ENCODE assay signal across 8 cellular contexts in genomic region chr16:89507834-89508590, GRCh38. TPM values are rescaled to one million over a fixed set of nuclear protein-coding genes. Genes with fewer than 3 reads are reported as not detected.
DNase-seq lines count a peak whose midpoint lies in the region; ATAC-seq and TF ChIP-seq lines count a peak whose summit lies in the region.

Gene SPG7, plus strand, starts transcription at chr16:89508403. Its CDS starts 15 bp downstream, at chr16:89508418.

- H3K4me2 ChIP-seq in GM23338 (peak within 1 kb of the TSS; percentile 96), neural progenitor cell (peak within 1 kb of the TSS; percentile 88)

- no peak for TF ChIP-seq CTCF in GM23338 (conservative IDR thresholded peaks at IDR 0.05; ENCODE audit: low read depth in 2 of 2)
- no peak for TF ChIP-seq CTCF in foreskin fibroblast (IDR thresholded peaks at IDR 0.05; ENCODE audit: low read depth, low read length)
- no peak for TF ChIP-seq CTCF in neural progenitor cell (IDR thresholded peaks at IDR 0.05)

- peaks cover 14% of the 10 kb centered on the region for H4K20me1 ChIP-seq in GM23338 (replicated peaks; ENCODE audit: insufficient read depth)
- peaks cover 39% of the 10 kb centered on the region for H4K20me1 ChIP-seq in neural progenitor cell (ENCODE audit: low read depth)

- H3F3A ChIP-seq in GM23338 (replicated peaks; ENCODE audit: low read depth) (peaks cover 12% of the 10 kb centered on the region; the same call in 1 of the 2 replicates), neural progenitor cell (ENCODE audit: low read depth) (peaks cover 14% of the 10 kb centered on the region)

- peak within 1 kb of the TSS; percentile 78; the same call in 1 of the 2 replicates for H3K27ac ChIP-seq in GM23338 (ENCODE audit: low read depth)
- peak within 1 kb of the TSS; percentile 72 for H3K27ac ChIP-seq in neural progenitor cell
- H3K27ac ChIP-seq in stomach smooth muscle (ENCODE audit: low read length): peak within 1 kb of the TSS; percentile 77

- peak within 1 kb of the TSS; percentile 74 for H3K4me3 ChIP-seq in GM23338
- peak within 1 kb of the TSS; percentile 88 to 95 for H3K4me3 ChIP-seq in foreskin fibroblast (ENCODE audit: low read depth in 1 of 2, low read length in 2 of 2)
- H3K4me3 ChIP-seq in neural progenitor cell: peak within 1 kb of the TSS; percentile 99
- H3K4me3 ChIP-seq in stomach smooth muscle (ENCODE audit: low read length in 2 of 2): peak within 1 kb of the TSS; percentile 85 to 88

- H3K9me2 ChIP-seq in GM23338 (ENCODE audit: insufficient read depth): no peaks in the 10 kb centered on the region

- no peaks in the 10 kb centered on the region for H3K9me3 ChIP-seq in neural progenitor cell (ENCODE audit: low read depth)
- H3K9me3 ChIP-seq in stomach smooth muscle (ENCODE audit: control insufficient read depth in 2 of 2, low read length in 2 of 2): no peaks in the 10 kb centered on the region

- H2AFZ ChIP-seq in GM23338 (peak within 1 kb of the TSS; percentile 94), neural progenitor cell (replicated peaks) (peak within 1 kb of the TSS; percentile 91)

- H3K27ac Mint-ChIP-seq in GM23338: peak within 1 kb of the TSS; percentile 96
- peak within 1 kb of the TSS; percentile 76 for H3K27ac Mint-ChIP-seq in neural progenitor cell

- H3K36me3 Mint-ChIP-seq in GM23338 (ENCODE audit: low read depth) (peaks cover 21% of the 10 kb centered on the region), neural progenitor cell (peaks cover 6% of the 10 kb centered on the region)

- H3K36me3 ChIP-seq in GM23338 (ENCODE audit: insufficient read depth) (peaks cover 18% of the 10 kb centered on the region), neural progenitor cell (no peaks in the 10 kb centered on the region), stomach smooth muscle (ENCODE audit: control insufficient read depth in 2 of 2, insufficient read depth in 2 of 2, low read length in 2 of 2) (peaks cover 14% of the 10 kb centered on the region in 2 donors)

- peak; percentile 82 for ATAC-seq in GM23338

- H3K79me2 ChIP-seq in GM23338 (replicated peaks; ENCODE audit: insufficient read depth) (peaks cover 33% of the 10 kb centered on the region), neural progenitor cell (ENCODE audit: low read depth) (peaks cover 43% of the 10 kb centered on the region)

- H3K4me1 Mint-ChIP-seq in GM23338: peaks cover 4% of the 10 kb centered on the region; the same call in 2 of the 3 replicates
- H3K4me1 Mint-ChIP-seq in neural progenitor cell: peaks cover 24% of the 10 kb centered on the region

- peaks cover 12% of the 10 kb centered on the region for H3K4me1 ChIP-seq in GM23338 (ENCODE audit: insufficient read depth)
- H3K4me1 ChIP-seq in neural progenitor cell: peaks cover 13% of the 10 kb centered on the region
- H3K4me1 ChIP-seq in stomach smooth muscle (ENCODE audit: control insufficient read depth, insufficient read depth, low read length): peaks cover 38% of the 10 kb centered on the region

- H3K27me3 ChIP-seq in GM23338 (ENCODE audit: insufficient read depth) (peaks cover 7% of the 10 kb centered on the region; the same call in 1 of the 2 replicates), neural progenitor cell (peaks cover 7% of the 10 kb centered on the region), stomach smooth muscle (ENCODE audit: control insufficient read depth in 1 of 2, insufficient read depth in 2 of 2, low read length in 2 of 2) (no peaks in the 10 kb centered on the region)

- H3K27me3 Mint-ChIP-seq in GM23338 (ENCODE audit: insufficient read depth, low read depth, poor library complexity): peaks cover 9% of the 10 kb centered on the region
- H3K27me3 Mint-ChIP-seq in neural progenitor cell (ENCODE audit: insufficient read depth, low read depth): peaks cover 2% of the 10 kb centered on the region

- H3K9me3 Mint-ChIP-seq in GM23338 (no peaks in the 10 kb centered on the region), neural progenitor cell (no peaks in the 10 kb centered on the region)

- H3K4me3 Mint-ChIP-seq in GM23338 (peak within 1 kb of the TSS; percentile 97), neural progenitor cell (peak within 1 kb of the TSS; percentile 94)

- DNase-seq in ELF-1 (ENCODE audit: low read depth, low spot score) (peak; percentile 90), GM23338 (ENCODE audit: low spot score) (peak; percentile 91), LHCN-M2 (ENCODE audit: low read depth) (peak; percentile 78), SIG-M5 treated with dmso at 0.1 percent for 504 hours (lab: John Stamatoyannopoulos, UW; ENCODE audit: unreplicated experiment) (peak; percentile 81), activated gamma-delta T cell (lab: John Stamatoyannopoulos, UW) (peak; percentile 83), foreskin fibroblast (peak; percentile 87 to 97), neural progenitor cell (ENCODE audit: low spot score) (peak; percentile 96)

- H3K9ac ChIP-seq in neural progenitor cell: peak within 1 kb of the TSS; percentile 99
- H3K9ac ChIP-seq in stomach smooth muscle (ENCODE audit: low read length in 2 of 2): peak within 1 kb of the TSS; percentile 75 to 84

TF ChIP-seq in GM23338, 12 proteins besides CTCF, POLR2A, EP300 and RAD21:
- no peak for TF ChIP-seq ZNF114 (CRISPR knock-in tag; IDR thresholded peaks at IDR 0.05)
- TF ChIP-seq, protein P1, sequence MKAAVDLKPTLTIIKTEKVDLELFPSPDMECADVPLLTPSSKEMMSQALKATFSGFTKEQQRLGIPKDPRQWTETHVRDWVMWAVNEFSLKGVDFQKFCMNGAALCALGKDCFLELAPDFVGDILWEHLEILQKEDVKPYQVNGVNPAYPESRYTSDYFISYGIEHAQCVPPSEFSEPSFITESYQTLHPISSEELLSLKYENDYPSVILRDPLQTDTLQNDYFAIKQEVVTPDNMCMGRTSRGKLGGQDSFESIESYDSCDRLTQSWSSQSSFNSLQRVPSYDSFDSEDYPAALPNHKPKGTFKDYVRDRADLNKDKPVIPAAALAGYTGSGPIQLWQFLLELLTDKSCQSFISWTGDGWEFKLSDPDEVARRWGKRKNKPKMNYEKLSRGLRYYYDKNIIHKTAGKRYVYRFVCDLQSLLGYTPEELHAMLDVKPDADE (IDR thresholded peaks at IDR 0.05): peak; percentile 16; the same call in 1 of the 2 replicates
- TF ChIP-seq POLR2AphosphoS5 (IDR thresholded peaks at IDR 0.05; ENCODE audit: low read depth): peak; percentile 86
- TF ChIP-seq CREB1 (CRISPR knock-in tag; IDR thresholded peaks at IDR 0.05; ENCODE audit: low read depth): peak; percentile 46; the same call in 1 of the 2 replicates
TF ChIP-seq in GM23338: peak in this region for 3.

RNA-seq across cellular contexts. Expression of gene SPG7, which starts in this region (rescaled TPM):
- total RNA-seq in GM23338 (2014; rRNA removed; shearing (Covaris generic)): 267 and 326 TPM in 2 replicates
- polyA plus RNA-seq in GM23338 (2016; fragmentation: Nextera tagmentation; extraction: Ambion mirVana): 69.4 and 77.1 TPM in 2 replicates
- total RNA-seq in LHCN-M2 (2014; rRNA removed): 195 and 211 TPM in 2 replicates
- polyA plus RNA-seq in LHCN-M2 (2012): 53.9 TPM
- 122 and 240 TPM in 2 replicates for total RNA-seq in neural progenitor cell (ENCODE audit: low replicate concordance)

Comparison
In these comparisons a context has a peak if more than half of its experiments do, and no peak if none do; other contexts are left out.
1. Peak in every context shown above with its lines: DNase-seq, ATAC-seq, H3K4me3 ChIP-seq and H3K27ac ChIP-seq.